19 cellular contexts compared by ENCODE assay signal in the genomic region with DNA sequence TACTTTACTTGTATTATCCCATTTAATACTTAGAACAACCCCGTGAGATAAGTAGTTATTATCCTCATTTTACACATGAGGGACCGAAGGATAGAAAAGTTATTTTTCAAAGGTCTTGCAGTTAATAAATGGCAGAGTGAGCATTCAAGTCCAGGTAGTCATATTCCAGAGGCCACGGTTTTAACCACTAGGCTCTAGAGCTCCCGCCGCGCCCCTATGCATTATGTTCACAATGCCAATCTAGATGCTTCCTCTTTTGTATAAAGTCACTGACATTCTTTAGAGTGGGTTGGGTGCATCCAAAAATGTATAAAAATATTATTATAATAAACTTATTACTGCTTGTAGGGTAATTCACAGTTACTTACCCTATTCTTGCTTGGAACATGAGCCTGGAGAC. TPM values are rescaled to one million over a fixed set of nuclear protein-coding genes. Genes with fewer than 3 reads are reported as not detected.
DNase-seq lines count a peak whose midpoint lies in the region; ATAC-seq, FAIRE-seq and TF ChIP-seq lines count a peak whose summit lies in the region.
"Had no signal": no experiment of that assay in that cellular context is flagged by ENCODE, and none has a peak within 500 bp of the region (broad histone marks: within the 10 kb centered on the region; RNA-seq: fewer than 3 reads in every experiment).

No MANE protein-coding gene starts in this region.

- no peaks in the 10 kb centered on the region for H3K36me3 Mint-ChIP-seq in natural killer cell treated with Interleukin-12 subunit alpha and Interleukin-12 subunit beta and Interleukin-15 and Interleukin-18, amount 100 ng/mL, for 72 hours
- H3K36me3 Mint-ChIP-seq: CD4-positive, CD25-positive, alpha-beta regulatory T cell; CD8-positive, alpha-beta T cell had no signal

- H3K9me3 Mint-ChIP-seq in natural killer cell treated with Interleukin-12 subunit alpha and Interleukin-12 subunit beta and Interleukin-15 and Interleukin-18, amount 100 ng/mL, for 72 hours: no peaks in the 10 kb centered on the region
- H3K9me3 Mint-ChIP-seq: CD4-positive, CD25-positive, alpha-beta regulatory T cell; CD8-positive, alpha-beta T cell; GM23338; H9 had no signal

- ATAC-seq in natural killer cell treated with Interleukin-12 subunit alpha and Interleukin-12 subunit beta and Interleukin-15 and Interleukin-18, amount 100 ng/mL, for 72 hours: no peak
- ATAC-seq: CD8-positive, alpha-beta T cell; GM23338; HCT116 had no signal

- H3K27ac Mint-ChIP-seq in natural killer cell treated with Interleukin-12 subunit alpha and Interleukin-12 subunit beta and Interleukin-15 and Interleukin-18, amount 100 ng/mL, for 72 hours: no peak overlapping the region
- H3K27ac Mint-ChIP-seq: CD4-positive, CD25-positive, alpha-beta regulatory T cell; CD8-positive, alpha-beta T cell; GM23338; H9 had no signal

- no peak for FAIRE-seq in HTR-8/SVneo (lab: Jason Lieb, UNC)
- FAIRE-seq: GM12891, GM18507 had no signal

- H3K4me1 Mint-ChIP-seq in natural killer cell treated with Interleukin-12 subunit alpha and Interleukin-12 subunit beta and Interleukin-15 and Interleukin-18, amount 100 ng/mL, for 72 hours (ENCODE audit: low read depth in 2 of 2): no peaks in the 10 kb centered on the region
- H3K4me1 Mint-ChIP-seq: CD4-positive, CD25-positive, alpha-beta regulatory T cell had no signal

- H3K27me3 Mint-ChIP-seq in natural killer cell treated with Interleukin-12 subunit alpha and Interleukin-12 subunit beta and Interleukin-15 and Interleukin-18, amount 100 ng/mL, for 72 hours: peaks cover 7 to 8% of the 10 kb centered on the region in 2 donors
- H3K27me3 Mint-ChIP-seq: CD4-positive, CD25-positive, alpha-beta regulatory T cell had no signal

- no peak for TF ChIP-seq CTCF in C4-2B (conservative IDR thresholded peaks at IDR 0.05)
- TF ChIP-seq CTCF in VCaP (conservative IDR thresholded peaks at IDR 0.05): no peak

- intact Hi-C loops in posterior vena cava (cut with DNase I): no loop called here

- DNase-seq in posterior vena cava (ENCODE audit: low spot score): peak; percentile 66
- no peak for DNase-seq in HTR-8/SVneo (ENCODE audit: insufficient read length, low spot score)
- DNase-seq in natural killer cell treated with Interleukin-12 subunit alpha and Interleukin-12 subunit beta and Interleukin-15 and Interleukin-18, amount 100 ng/mL, for 72 hours (ENCODE audit: low spot score): no peak
- no peak for DNase-seq in NCI-H748 treated with DMSO at 0.1 percent for 48 hours (lab: John Stamatoyannopoulos, UW)
- no peak for DNase-seq in activated T-cell treated with anti-CD3 and anti-CD28 coated beads, Interleukin-2, amount 50 U/mL, for 48 hours
- DNase-seq: C1 segment of cervical spinal cord; Caco-2; CD4-positive, CD25-positive, alpha-beta regulatory T cell; CD8-positive, alpha-beta T cell; DMS53; DMS79 treated with DMSO at 0.1 percent for 48 hours; GF-D8; H9 had no signal

- H3K4me3 Mint-ChIP-seq in natural killer cell treated with Interleukin-12 subunit alpha and Interleukin-12 subunit beta and Interleukin-15 and Interleukin-18, amount 100 ng/mL, for 72 hours: no peak overlapping the region
- H3K4me3 Mint-ChIP-seq: CD4-positive, CD25-positive, alpha-beta regulatory T cell; CD8-positive, alpha-beta T cell; GM23338; H9 had no signal

- H3K27ac ChIP-seq in C4-2B (peak overlapping the region; percentile 28; the same call in 1 of the 2 replicates), VCaP (peak overlapping the region; percentile 100)

RNA-seq across cellular contexts. Expression of a gene that starts 11.4 kb away (rescaled TPM):
- 10 to 100 TPM; 11.4 to 13.0 TPM for total RNA-seq in posterior vena cava
- total RNA-seq in natural killer cell treated with Interleukin-12 subunit alpha and Interleukin-12 subunit beta and Interleukin-15 and Interleukin-18, amount 100 ng/mL, for 72 hours: under 1 TPM; 0.21 to 0.33 TPM
- total RNA-seq: CD4-positive, CD25-positive, alpha-beta regulatory T cell; CD8-positive, alpha-beta T cell had no signal

RNA-seq across cellular contexts. Expression of a gene that starts 22.0 kb away (rescaled TPM):
- 10 to 100 TPM; 45.9 to 47.7 TPM for total RNA-seq in posterior vena cava
- 1 to 10 TPM; 1.8 to 3.1 TPM for total RNA-seq in natural killer cell treated with Interleukin-12 subunit alpha and Interleukin-12 subunit beta and Interleukin-15 and Interleukin-18, amount 100 ng/mL, for 72 hours
- total RNA-seq: CD4-positive, CD25-positive, alpha-beta regulatory T cell; CD8-positive, alpha-beta T cell had no signal

Comparison
In these comparisons a context has a peak if more than half of its experiments do, and no peak if none do; other contexts are left out.
1. RNA of a gene that starts 11.4 kb away (total RNA-seq): 11.4 to 13.0 TPM in posterior vena cava; 0.21 to 0.33 TPM in natural killer cell treated with Interleukin-12 subunit alpha and Interleukin-12 subunit beta and Interleukin-15 and Interleukin-18, amount 100 ng/mL, for 72 hours; every median in the first group is over 4 times any median in the second.
2. RNA of a gene that starts 22.0 kb away (total RNA-seq): 45.9 to 47.7 TPM in posterior vena cava; 1.8 to 3.1 TPM in natural killer cell treated with Interleukin-12 subunit alpha and Interleukin-12 subunit beta and Interleukin-15 and Interleukin-18, amount 100 ng/mL, for 72 hours; every median in the first group is over 10 times any median in the second.